24 cellular contexts compared by ENCODE assay signal in the genomic region with DNA sequence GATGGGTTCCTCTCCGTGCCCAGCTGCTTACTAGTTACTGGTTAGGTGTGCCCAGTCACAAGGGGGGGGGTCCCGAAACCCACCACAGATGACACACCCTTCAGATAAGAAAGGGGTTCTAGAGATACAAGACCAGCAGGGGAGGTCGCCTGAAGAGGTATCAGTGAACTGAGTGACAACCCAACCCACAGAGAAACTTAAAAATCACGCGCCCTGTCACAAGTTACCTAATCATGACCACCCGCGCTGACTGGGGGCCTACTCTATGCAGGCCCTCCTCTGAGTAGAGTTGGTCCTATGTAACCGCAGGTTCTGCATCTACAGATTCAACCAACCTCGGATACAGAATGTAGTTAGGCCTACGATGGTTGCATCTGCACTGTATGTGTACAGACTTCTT.
DNase-seq lines count a peak whose midpoint lies in the region; ATAC-seq and TF ChIP-seq lines count a peak whose summit lies in the region.
"Had no signal": no experiment of that assay in that cellular context is flagged by ENCODE, and none has a peak within 500 bp of the region (broad histone marks: within the 10 kb centered on the region; RNA-seq: fewer than 3 reads in every experiment).

No MANE protein-coding gene starts in this region.

- H2BK5ac ChIP-seq in trophoblast cell (ENCODE audit: low read depth, low read length, poor library complexity) = no peak overlapping the region

- H4K8ac ChIP-seq in trophoblast cell (ENCODE audit: low read depth, low read length) = no peak overlapping the region

- H3K14ac ChIP-seq in trophoblast cell (ENCODE audit: low read length) = no peak overlapping the region

- H3K4me3 ChIP-seq in trophoblast cell (ENCODE audit: low read depth, low read length) = peak overlapping the region; percentile 55
- H3K4me3 ChIP-seq: A549; BLaER1 treated with 17β-estradiol and CSF1 and Interleukin-3, amounts not matched to agents 10 nM and 100 nM; GM12878 had no signal

- no peaks in the 10 kb centered on the region for H3K79me1 ChIP-seq in trophoblast cell (ENCODE audit: low read length)

- H3K27ac Mint-ChIP-seq in activated CD8-positive, alpha-beta T cell treated with anti-CD3 and anti-CD28 coated beads, Interleukin-2, amount 10 ng/mL, durations not matched to agents 7 days and 5 days = no peak overlapping the region
- no peak overlapping the region for H3K27ac Mint-ChIP-seq in activated CD8-positive, alpha-beta T cell treated with anti-CD3 and anti-CD28 coated beads for 36 hours
- H3K27ac Mint-ChIP-seq in activated naive CD8-positive, alpha-beta T cell treated with anti-CD3 and anti-CD28 coated beads, Interleukin-2, amount 50 U/mL, for 24 hours = no peak overlapping the region
- H3K27ac Mint-ChIP-seq: B cell; CD4-positive, alpha-beta T cell; CD8-positive, alpha-beta T cell had no signal

- no peak for TF ChIP-seq CTCF in activated CD8-positive, alpha-beta T cell treated with anti-CD3 and anti-CD28 coated beads for 36 hours (IDR thresholded peaks at IDR 0.05)

- peak; percentile 7 for DNase-seq in activated CD8-positive, alpha-beta T cell treated with anti-CD3 and anti-CD28 coated beads, Interleukin-2, amount 10 ng/mL, durations not matched to agents 7 days and 5 days
- no peak for DNase-seq in activated CD8-positive, alpha-beta T cell treated with anti-CD3 and anti-CD28 coated beads for 36 hours
- peak; percentile 29 for DNase-seq in islet precursor cell
- DNase-seq in trophoblast cell = no peak
- no peak for DNase-seq in activated naive CD8-positive, alpha-beta T cell treated with anti-CD3 and anti-CD28 coated beads, Interleukin-2, amount 50 U/mL, for 24 hours
- DNase-seq in NCI-H446 treated with DMSO at 0.1 percent for 48 hours (lab: John Stamatoyannopoulos, UW) = no peak
- DNase-seq in COLO829 (ENCODE audit: low spot score) = no peak
- DNase-seq: AML-193; CD4-positive, alpha-beta T cell; COR-L47; DMS 273 treated with DMSO at 0.1 percent for 48 hours; DMS153; DMS53; DMS79; DND-41; EL; GDM1 had no signal

- peaks cover 5% of the 10 kb centered on the region for H3K27me3 Mint-ChIP-seq in activated CD8-positive, alpha-beta T cell treated with anti-CD3 and anti-CD28 coated beads, Interleukin-2, amount 10 ng/mL, durations not matched to agents 7 days and 5 days (ENCODE audit: low read depth)
- H3K27me3 Mint-ChIP-seq in activated CD8-positive, alpha-beta T cell treated with anti-CD3 and anti-CD28 coated beads for 36 hours = no peaks in the 10 kb centered on the region
- peaks cover 2% of the 10 kb centered on the region for H3K27me3 Mint-ChIP-seq in activated naive CD8-positive, alpha-beta T cell treated with anti-CD3 and anti-CD28 coated beads, Interleukin-2, amount 50 U/mL, for 24 hours
- H3K27me3 Mint-ChIP-seq: CD4-positive, alpha-beta T cell had no signal

- no peak for ATAC-seq in activated CD8-positive, alpha-beta T cell treated with anti-CD3 and anti-CD28 coated beads, Interleukin-2, amount 10 ng/mL, durations not matched to agents 7 days and 5 days
- ATAC-seq in activated CD8-positive, alpha-beta T cell treated with anti-CD3 and anti-CD28 coated beads for 36 hours = no peak
- ATAC-seq in activated naive CD8-positive, alpha-beta T cell treated with anti-CD3 and anti-CD28 coated beads, Interleukin-2, amount 50 U/mL, for 24 hours = no peak
- ATAC-seq: A549; CD8-positive, alpha-beta T cell; GM12878 had no signal

- POLR2A ChIA-PET in activated CD8-positive, alpha-beta T cell treated with anti-CD3 and anti-CD28 coated beads, Interleukin-2, amount 10 ng/mL, durations not matched to agents 7 days and 5 days (lab: Charles Lee) = no interaction called here
- POLR2A ChIA-PET in activated CD8-positive, alpha-beta T cell treated with anti-CD3 and anti-CD28 coated beads for 36 hours (lab: Charles Lee) = no interaction called here

- H3K23ac ChIP-seq in trophoblast cell (ENCODE audit: low read length) = no peak overlapping the region

- H3K27ac ChIP-seq in trophoblast cell (ENCODE audit: low read depth, low read length) = no peak overlapping the region
- H3K27ac ChIP-seq: 22Rv1; A549; BLaER1 treated with 17β-estradiol and CSF1 and Interleukin-3, amounts not matched to agents 10 nM and 100 nM; C4-2B had no signal

- no peaks in the 10 kb centered on the region for H3K4me1 ChIP-seq in trophoblast cell (ENCODE audit: control insufficient read depth in 1 of 2, insufficient read depth in 2 of 2, low read length in 2 of 2)
- H3K4me1 ChIP-seq: A549; BLaER1 treated with 17β-estradiol and CSF1 and Interleukin-3, amounts not matched to agents 10 nM and 100 nM had no signal

- H3K4me3 Mint-ChIP-seq in activated CD8-positive, alpha-beta T cell treated with anti-CD3 and anti-CD28 coated beads, Interleukin-2, amount 10 ng/mL, durations not matched to agents 7 days and 5 days = no peak overlapping the region
- H3K4me3 Mint-ChIP-seq in activated CD8-positive, alpha-beta T cell treated with anti-CD3 and anti-CD28 coated beads for 36 hours = no peak overlapping the region
- H3K4me3 Mint-ChIP-seq in activated naive CD8-positive, alpha-beta T cell treated with anti-CD3 and anti-CD28 coated beads, Interleukin-2, amount 50 U/mL, for 24 hours = no peak overlapping the region
- H3K4me3 Mint-ChIP-seq: B cell; CD4-positive, alpha-beta T cell; CD8-positive, alpha-beta T cell had no signal

- no peak overlapping the region for H2AFZ ChIP-seq in trophoblast cell (ENCODE audit: insufficient read depth, low read length, poor library complexity)

- no peak overlapping the region for H3K9ac ChIP-seq in trophoblast cell (ENCODE audit: low read length)
- H3K9ac ChIP-seq: BLaER1 treated with 17β-estradiol and CSF1 and Interleukin-3, amounts not matched to agents 10 nM and 100 nM had no signal

- no peaks in the 10 kb centered on the region for H3K79me2 ChIP-seq in trophoblast cell (ENCODE audit: control insufficient read depth, insufficient read depth, low read length, poor library complexity)

- no peaks in the 10 kb centered on the region for H3K36me3 Mint-ChIP-seq in activated CD8-positive, alpha-beta T cell treated with anti-CD3 and anti-CD28 coated beads, Interleukin-2, amount 10 ng/mL, durations not matched to agents 7 days and 5 days (ENCODE audit: low read depth)
- no peaks in the 10 kb centered on the region for H3K36me3 Mint-ChIP-seq in activated CD8-positive, alpha-beta T cell treated with anti-CD3 and anti-CD28 coated beads for 36 hours (ENCODE audit: low read depth)
- H3K36me3 Mint-ChIP-seq in activated naive CD8-positive, alpha-beta T cell treated with anti-CD3 and anti-CD28 coated beads, Interleukin-2, amount 50 U/mL, for 24 hours (ENCODE audit: low read depth) = no peaks in the 10 kb centered on the region
- H3K36me3 Mint-ChIP-seq: CD8-positive, alpha-beta T cell had no signal

- no peak overlapping the region for H3K4me2 ChIP-seq in trophoblast cell (ENCODE audit: low read length)
- H3K4me2 ChIP-seq: A549; BLaER1 treated with 17β-estradiol and CSF1 and Interleukin-3, amounts not matched to agents 10 nM and 100 nM had no signal

- no peaks in the 10 kb centered on the region for H3K9me3 Mint-ChIP-seq in activated CD8-positive, alpha-beta T cell treated with anti-CD3 and anti-CD28 coated beads, Interleukin-2, amount 10 ng/mL, durations not matched to agents 7 days and 5 days (ENCODE audit: insufficient read depth)
- H3K9me3 Mint-ChIP-seq in activated CD8-positive, alpha-beta T cell treated with anti-CD3 and anti-CD28 coated beads for 36 hours = no peaks in the 10 kb centered on the region
- H3K9me3 Mint-ChIP-seq in activated naive CD8-positive, alpha-beta T cell treated with anti-CD3 and anti-CD28 coated beads, Interleukin-2, amount 50 U/mL, for 24 hours = no peaks in the 10 kb centered on the region
- H3K9me3 Mint-ChIP-seq: CD4-positive, alpha-beta T cell; CD8-positive, alpha-beta T cell had no signal

- H4K91ac ChIP-seq in trophoblast cell (ENCODE audit: low read depth, low read length) = no peak overlapping the region

- H2BK12ac ChIP-seq in trophoblast cell (ENCODE audit: low read length) = no peak overlapping the region

- H2BK120ac ChIP-seq in trophoblast cell (ENCODE audit: insufficient read depth, low read length, poor library complexity) = no peak overlapping the region

- no peaks in the 10 kb centered on the region for H3K36me3 ChIP-seq in trophoblast cell (ENCODE audit: control insufficient read depth in 1 of 2, insufficient read depth in 2 of 2, low read length in 2 of 2)
- H3K36me3 ChIP-seq: BLaER1 treated with 17β-estradiol and CSF1 and Interleukin-3, amounts not matched to agents 10 nM and 100 nM had no signal

- CTCF ChIA-PET in activated CD8-positive, alpha-beta T cell treated with anti-CD3 and anti-CD28 coated beads, Interleukin-2, amount 10 ng/mL, durations not matched to agents 7 days and 5 days (lab: Charles Lee) = no interaction called here
- CTCF ChIA-PET in activated CD8-positive, alpha-beta T cell treated with anti-CD3 and anti-CD28 coated beads for 36 hours (lab: Charles Lee) = no interaction called here

- no peak overlapping the region for H3K18ac ChIP-seq in trophoblast cell (ENCODE audit: low read length)

- peaks cover 8% of the 10 kb centered on the region for H3K4me1 Mint-ChIP-seq in activated CD8-positive, alpha-beta T cell treated with anti-CD3 and anti-CD28 coated beads, Interleukin-2, amount 10 ng/mL, durations not matched to agents 7 days and 5 days (ENCODE audit: low read depth)
- H3K4me1 Mint-ChIP-seq in activated CD8-positive, alpha-beta T cell treated with anti-CD3 and anti-CD28 coated beads for 36 hours (ENCODE audit: low read depth) = peaks cover 7% of the 10 kb centered on the region
- H3K4me1 Mint-ChIP-seq in activated naive CD8-positive, alpha-beta T cell treated with anti-CD3 and anti-CD28 coated beads, Interleukin-2, amount 50 U/mL, for 24 hours = peaks cover 11% of the 10 kb centered on the region
- H3K4me1 Mint-ChIP-seq: B cell had no signal

- H3K4ac ChIP-seq in trophoblast cell (ENCODE audit: low read depth, low read length) = no peak overlapping the region

- no peak overlapping the region for H4K12ac ChIP-seq in trophoblast cell (ENCODE audit: low read depth, low read length)

- peaks cover 2% of the 10 kb centered on the region for H3K9me3 ChIP-seq in trophoblast cell (ENCODE audit: insufficient read depth, low read depth, low read length)
- H3K9me3 ChIP-seq: A549; BLaER1 treated with 17β-estradiol and CSF1 and Interleukin-3, amounts not matched to agents 10 nM and 100 nM had no signal

- H2AK5ac ChIP-seq in trophoblast cell (ENCODE audit: low read length) = no peak overlapping the region

- H3K27me3 ChIP-seq in trophoblast cell (ENCODE audit: insufficient read depth, low read length) = no peaks in the 10 kb centered on the region
- H3K27me3 ChIP-seq: BLaER1 treated with 17β-estradiol and CSF1 and Interleukin-3, amounts not matched to agents 10 nM and 100 nM had no signal

- WGBS in trophoblast cell (ENCODE audit: extremely low coverage, insufficient coverage, insufficient read length) = no CpG with 5 or more reads among the region's 10 CpGs

- intact Hi-C loops in activated CD8-positive, alpha-beta T cell treated with anti-CD3 and anti-CD28 coated beads for 36 hours (cut with micrococcal nuclease) = no loop called here

Comparison
In these comparisons a context has a peak if more than half of its experiments do, and no peak if none do; other contexts are left out.
1. DNase-seq: peak in activated CD8-positive, alpha-beta T cell treated with anti-CD3 and anti-CD28 coated beads, Interleukin-2, amount 10 ng/mL, durations not matched to agents 7 days and 5 days (single experiment) and islet precursor cell (single experiment); none in activated CD8-positive, alpha-beta T cell treated with anti-CD3 and anti-CD28 coated beads for 36 hours (single experiment), trophoblast cell (0 of 2), activated naive CD8-positive, alpha-beta T cell treated with anti-CD3 and anti-CD28 coated beads, Interleukin-2, amount 50 U/mL, for 24 hours (single experiment), NCI-H446 treated with DMSO at 0.1 percent for 48 hours (single experiment) and COLO829 (single experiment).